In the genomic region with DNA sequence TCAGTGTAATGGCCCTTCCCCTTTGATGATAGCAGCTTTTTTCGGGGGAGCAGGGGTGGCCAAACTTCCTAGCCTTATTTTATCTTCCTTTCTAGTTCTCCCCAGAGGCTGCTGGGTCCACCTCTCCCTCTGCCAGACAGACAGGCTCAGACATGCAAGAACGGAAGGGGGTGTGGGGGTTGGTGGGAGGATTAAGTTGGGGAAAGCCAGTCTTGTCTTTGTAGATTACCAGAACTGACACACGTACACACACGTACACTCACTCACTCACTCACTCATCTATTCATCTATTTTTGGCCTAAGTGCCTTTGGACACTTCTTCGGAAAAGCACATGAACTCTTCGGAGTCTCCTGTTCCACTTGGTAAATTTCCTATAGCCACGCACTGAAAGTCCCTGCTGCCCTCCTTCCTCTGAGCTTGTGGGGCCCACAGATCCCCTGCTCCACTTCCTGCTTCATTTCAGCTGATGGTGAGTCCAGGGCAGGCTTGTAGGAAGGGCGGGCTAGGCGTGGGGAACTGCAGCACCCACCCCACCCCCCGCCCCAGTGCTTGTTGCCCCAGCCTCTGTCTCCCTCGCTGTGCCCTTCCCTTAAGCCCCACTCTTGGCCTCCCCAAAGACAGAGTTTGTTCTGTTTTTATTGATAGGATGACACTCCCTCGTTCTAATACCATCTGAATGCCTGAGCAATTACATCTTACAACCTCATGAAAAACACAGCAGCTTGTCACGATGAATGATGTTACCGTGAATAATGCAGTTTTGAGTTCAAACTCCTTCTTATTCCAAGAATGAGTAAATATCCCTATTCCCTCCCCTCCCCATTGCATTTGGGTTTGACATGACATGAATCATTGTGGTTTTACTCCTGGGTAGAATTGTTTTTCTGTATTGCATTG, we compare ENCODE assay signal across 8 cellular contexts.
DNase-seq lines count a peak whose midpoint lies in the region; ATAC-seq, FAIRE-seq and TF ChIP-seq lines count a peak whose summit lies in the region.

No MANE protein-coding gene starts in this region.

- H3K4me1 ChIP-seq in A549, result peaks cover 33% of the 10 kb centered on the region

- no peak for TF ChIP-seq EP300 in A549 (IDR thresholded peaks at IDR 0.05)

- POLR2A ChIA-PET in A549 (lab: Yijun Ruan, JAX), result no interaction called here

- peak; percentile 15 to 67 for DNase-seq in A549 (ENCODE audit: low read depth in 1 of 2, low spot score in 1 of 2)
- DNase-seq in OCI-M2 (lab: John Stamatoyannopoulos, UW; ENCODE audit: unreplicated experiment), result peak; percentile 91
- DNase-seq in activated T-cell treated with anti-CD3 and anti-CD28 coated beads, Interleukin-2, amount 50 U/mL, for 48 hours, result peak; percentile 71 to 76
- DNase-seq in fibroblast of villous mesenchyme (ENCODE audit: low read depth), result peak; percentile 89
- peak; percentile 96 for DNase-seq in skeletal muscle cell (ENCODE audit: low read depth)
- DNase-seq in NCI-H2081 (lab: John Stamatoyannopoulos, UW), result no peak

- H3K4me2 ChIP-seq in A549, result peak overlapping the region; percentile 67

- FAIRE-seq in A549 (lab: Jason Lieb, UNC), result no peak

- peak overlapping the region; percentile 66 to 84 for H3K27ac ChIP-seq in A549

- H3K9me3 ChIP-seq in A549, result no peaks in the 10 kb centered on the region

- no peak for TF ChIP-seq POLR2A in A549 (IDR thresholded peaks at IDR 0.05; ENCODE audit: low read length)

- peak; percentile 72 to 78 for ATAC-seq in A549
- ATAC-seq in GM18870 (IDR thresholded peaks at IDR 0.05; ENCODE audit: unreplicated experiment), result peak; percentile 44
- ATAC-seq in HG03025 (IDR thresholded peaks at IDR 0.05; ENCODE audit: low FRiP score, unreplicated experiment), result peak; percentile 25

- TF ChIP-seq CTCF in A549 (IDR thresholded peaks at IDR 0.05) (no peak), fibroblast of villous mesenchyme (IDR thresholded peaks at IDR 0.05; ENCODE audit: insufficient read depth, low read depth, low read length) (no peak)

- WGBS in A549 (ENCODE audit: missing lambda C conversion rate), result 31% methylated on average over 12 of the region's 14 CpGs

- CTCF ChIA-PET in A549 (lab: Yijun Ruan, JAX), result interaction anchor here (4.2 kb wide), 1 partner anchor 53 kb away, joined by 20 read pairs; no protein-coding TSS in a partner anchor

- H3K4me3 ChIP-seq in A549, result no peak overlapping the region
- H3K4me3 ChIP-seq in fibroblast of villous mesenchyme (ENCODE audit: low read depth, low read length), result no peak overlapping the region
- H3K4me3 ChIP-seq in skeletal muscle cell (ENCODE audit: low read depth, low read length), result peak overlapping the region; percentile 11

- no peak for TF ChIP-seq RAD21 in A549 (conservative IDR thresholded peaks at IDR 0.05 in 1 of 2, IDR thresholded peaks at IDR 0.05 in 1 of 2)

TF ChIP-seq in A549, 52 proteins besides CTCF, POLR2A, EP300 and RAD21:
- TF ChIP-seq, protein P1, sequence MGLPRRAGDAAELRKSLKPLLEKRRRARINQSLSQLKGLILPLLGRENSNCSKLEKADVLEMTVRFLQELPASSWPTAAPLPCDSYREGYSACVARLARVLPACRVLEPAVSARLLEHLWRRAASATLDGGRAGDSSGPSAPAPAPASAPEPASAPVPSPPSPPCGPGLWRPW (IDR thresholded peaks at IDR 0.05), result no peak
- TF ChIP-seq RARB (CRISPR knock-in tag; IDR thresholded peaks at IDR 0.05) (no peak), RNF2 (IDR thresholded peaks at IDR 0.05; ENCODE audit: borderline replicate concordance, low read depth) (no peak), FOSL2 (IDR thresholded peaks at IDR 0.05) (0 out of 2 replicates have a peak, but pooled peaks have one; percentile 27), FOSL2 (CRISPR knock-in tag; IDR thresholded peaks at IDR 0.05) (no peak)

Comparison
In these comparisons a context has a peak if more than half of its experiments do, and no peak if none do; other contexts are left out.
1. ATAC-seq: peak in every context shown above with its lines; median percentile 75 in A549; 44 in GM18870; 25 in HG03025.
2. DNase-seq: peak in A549 (2 of 2), OCI-M2 (single experiment), activated T-cell treated with anti-CD3 and anti-CD28 coated beads, Interleukin-2, amount 50 U/mL, for 48 hours (2 of 2), fibroblast of villous mesenchyme (single experiment) and skeletal muscle cell (single experiment); none in NCI-H2081 (0 of 2).